Comparison of ENCODE assay signal across 8 cellular contexts in the genomic region with DNA sequence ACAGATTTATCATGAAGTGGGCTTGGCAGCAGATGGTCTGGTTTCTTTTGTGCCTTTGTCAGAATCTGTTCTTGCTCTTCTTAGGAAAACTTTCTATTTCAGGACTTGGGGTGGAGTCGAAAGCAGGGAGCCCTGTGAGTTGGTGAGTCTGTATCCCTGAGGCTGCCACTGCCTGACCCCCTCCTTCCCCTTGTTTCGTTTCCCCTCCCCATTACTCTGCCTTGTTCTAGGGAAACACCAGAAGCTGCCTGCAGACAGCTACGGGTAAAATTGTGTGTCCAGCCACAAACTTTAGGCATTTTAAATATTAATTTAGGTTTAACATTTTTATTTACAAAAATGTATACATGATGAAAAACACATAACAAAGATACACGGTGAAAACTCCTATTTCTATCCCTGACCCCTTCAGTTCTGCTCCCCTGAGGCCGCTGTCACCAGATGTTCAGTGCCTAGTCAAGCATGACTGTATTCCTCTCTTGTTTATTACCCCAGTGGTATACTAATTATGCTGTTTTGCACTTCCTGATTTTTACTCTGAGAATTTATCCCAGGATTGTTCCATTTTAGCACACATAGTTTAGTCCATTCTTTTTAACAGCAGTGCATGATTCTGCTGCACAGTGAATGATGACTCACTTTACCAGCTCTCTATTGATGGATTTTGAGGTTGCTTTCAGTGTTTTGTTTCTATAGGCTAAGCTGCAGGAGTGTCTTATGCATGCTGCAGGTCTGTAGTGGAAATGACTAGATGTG. TPM values are rescaled to one million over a fixed set of nuclear protein-coding genes. Genes with fewer than 3 reads are reported as not detected.
A peak's percentile ranks its signal among the peaks of the same experiment; 100 is the strongest.
DNase-seq lines count a peak whose midpoint lies in the region; TF ChIP-seq lines count a peak whose summit lies in the region.

No MANE protein-coding gene starts in this region.

- DNase-seq in GM04503 (ENCODE audit: low read depth): peak; percentile 56
- peak; percentile 73 for DNase-seq in GM23248
- DNase-seq in RPMI7951 (ENCODE audit: low read depth): peak; percentile 79
- peak; percentile 81 for DNase-seq in esophagus muscularis mucosa (ENCODE audit: extremely low spot score)
- DNase-seq in HuH-7.5 (ENCODE audit: low spot score): no peak
- DNase-seq in iPS-NIHi7 (ENCODE audit: extremely low spot score): no peak
- no peak for DNase-seq in DMS53 (lab: John Stamatoyannopoulos, UW)

- no peaks in the 10 kb centered on the region for H3K9me2 ChIP-seq in GM23248 (ENCODE audit: insufficient read depth)

- intact Hi-C loops in esophagus muscularis mucosa (cut with DNase I): no loop called here

- no peak for TF ChIP-seq EP300 in esophagus muscularis mucosa (IDR thresholded peaks at IDR 0.05)

- H3K27me3 ChIP-seq in GM23248 (replicated peaks; ENCODE audit: insufficient read depth): no peaks in the 10 kb centered on the region
- no peaks in the 10 kb centered on the region for H3K27me3 ChIP-seq in esophagus muscularis mucosa
- no peaks in the 10 kb centered on the region for H3K27me3 ChIP-seq in skeletal muscle satellite cell (ENCODE audit: control insufficient read depth, insufficient read depth, low read length)

- no peaks in the 10 kb centered on the region for H3K9me3 ChIP-seq in GM23248 (ENCODE audit: low read depth)
- no peaks in the 10 kb centered on the region for H3K9me3 ChIP-seq in esophagus muscularis mucosa
- no peaks in the 10 kb centered on the region for H3K9me3 ChIP-seq in skeletal muscle satellite cell (replicated peaks; ENCODE audit: low read length)

- TF ChIP-seq CTCF in esophagus muscularis mucosa (IDR thresholded peaks at IDR 0.05): no peak

- TF ChIP-seq POLR2A in esophagus muscularis mucosa (IDR thresholded peaks at IDR 0.05; ENCODE audit: low read depth): no peak

- peaks cover 95% of the 10 kb centered on the region for H3K79me2 ChIP-seq in GM23248 (ENCODE audit: insufficient read depth)

- H3K27ac ChIP-seq in GM23248 (peak overlapping the region; percentile 51), esophagus muscularis mucosa (replicated peaks in 1 of 4) (peak overlapping the region; percentile 50 to 75 (median 71))

- H3K9ac ChIP-seq in GM23248 (peak overlapping the region; percentile 15), skeletal muscle satellite cell (ENCODE audit: low read depth, low read length) (no peak overlapping the region)

- H3K36me3 ChIP-seq in GM23248 (ENCODE audit: low read depth) (no peaks in the 10 kb centered on the region), esophagus muscularis mucosa (no peaks in the 10 kb centered on the region), skeletal muscle satellite cell (ENCODE audit: insufficient read depth, low read length) (no peaks in the 10 kb centered on the region)

- no peaks in the 10 kb centered on the region for H4K20me1 ChIP-seq in GM23248 (ENCODE audit: insufficient read depth)

- H3F3A ChIP-seq in GM23248 (ENCODE audit: insufficient read depth): peaks cover 36% of the 10 kb centered on the region

- in situ Hi-C loops in GM23248 (cut with MboI): no loop called here

- H3K4me3 ChIP-seq in GM23248 (peak overlapping the region; percentile 9; the same call in 1 of the 2 replicates), esophagus muscularis mucosa (peak overlapping the region in 1 of 4 donors; percentile 8), skeletal muscle satellite cell (ENCODE audit: low read length) (no peak overlapping the region)

- 6 to 10% methylated on average over 5 of the region's 5 CpGs for WGBS in GM23248 (ENCODE audit: low coverage in 1 of 2, low lambda C conversion rate in 2 of 2, missing lambda C conversion rate in 2 of 2), 2 experiments
- WGBS in esophagus muscularis mucosa: 27% methylated on average over 5 of the region's 5 CpGs

- H3K4me1 ChIP-seq in GM23248 (ENCODE audit: insufficient read depth) (peaks cover 66% of the 10 kb centered on the region), esophagus muscularis mucosa (peaks cover 94 to 100% (median 100%) of the 10 kb centered on the region in 4 donors), skeletal muscle satellite cell (ENCODE audit: control insufficient read depth, insufficient read depth, low read length) (peaks cover 57% of the 10 kb centered on the region)

- H3K4me2 ChIP-seq in GM23248 (ENCODE audit: unreplicated experiment) (peak overlapping the region; percentile 35), skeletal muscle satellite cell (ENCODE audit: low read length) (peak overlapping the region; percentile 7)

- no peak overlapping the region for H2AFZ ChIP-seq in GM23248

RNA-seq across cellular contexts. Expression of gene TSPAN14, which starts 9.1 kb away (rescaled TPM):
- total RNA-seq in GM23248 (2014; rRNA removed; shearing (Covaris generic)): 14.1 and 16.1 TPM in 2 replicates
- 22.9 and 23.7 TPM in 2 replicates for polyA plus RNA-seq in GM23248 (2016; fragmentation: Nextera tagmentation; extraction: Ambion mirVana)
- 56.4 and 67.0 TPM in 2 replicates for total RNA-seq in RPMI7951 (2014; rRNA removed; shearing (Covaris generic))
- 10 to 100 TPM; 17.9 to 50.5 (median 38.4) TPM for total RNA-seq in esophagus muscularis mucosa
- total RNA-seq in skeletal muscle satellite cell (2012; rRNA removed): 9.9 and 11.6 TPM in 2 replicates

RNA-seq across cellular contexts. Expression of gene PRXL2A, which starts 54.8 kb away (rescaled TPM):
- not detected in 2 replicates for total RNA-seq in GM23248 (2014; rRNA removed; shearing (Covaris generic))
- polyA plus RNA-seq in GM23248 (2016; fragmentation: Nextera tagmentation; extraction: Ambion mirVana): 0.15 TPM in 1 of 2 replicates, not detected in the other
- 13.2 and 13.6 TPM in 2 replicates for total RNA-seq in RPMI7951 (2014; rRNA removed; shearing (Covaris generic))
- 10 to 100 TPM; 15.4 to 26.6 (median 25.5) TPM for total RNA-seq in esophagus muscularis mucosa
- total RNA-seq in skeletal muscle satellite cell (2012; rRNA removed): 0.25 and 0.44 TPM in 2 replicates

Comparison
In these comparisons a context has a peak if more than half of its experiments do, and no peak if none do; other contexts are left out.
1. DNase-seq: peak in GM04503 (single experiment), GM23248 (single experiment), RPMI7951 (single experiment) and esophagus muscularis mucosa (single experiment); none in HuH-7.5 (single experiment), iPS-NIHi7 (single experiment) and DMS53 (single experiment).
2. RNA of gene PRXL2A, which starts 54.8 kb away (total RNA-seq): 15.4 to 26.6 TPM in esophagus muscularis mucosa and 13.2 to 13.6 TPM in RPMI7951; not detected in GM23248; every median in the first group is over 10 times any median in the second.